Comparison of ENCODE assay signal across 9 cellular contexts in the genomic region with DNA sequence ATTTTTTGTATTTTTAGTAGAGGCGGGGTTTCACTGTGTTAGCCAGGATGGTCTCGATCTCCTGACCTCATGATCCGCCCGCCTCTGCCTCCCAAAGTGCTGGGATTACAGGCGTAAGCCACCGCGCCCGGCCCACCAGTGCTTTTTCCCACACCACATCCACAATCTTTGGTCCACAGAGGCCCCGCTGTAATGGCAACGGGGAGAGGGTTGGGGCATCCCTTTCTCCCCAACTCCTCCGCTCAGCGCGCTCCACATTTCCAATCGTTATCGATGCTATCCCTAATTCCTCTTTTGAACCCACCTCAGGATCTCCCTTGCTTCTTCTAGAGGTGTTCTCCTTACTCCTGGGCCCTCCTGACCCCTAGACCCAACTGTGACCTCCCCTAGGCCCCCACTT. TPM values are rescaled to one million over a fixed set of nuclear protein-coding genes. Genes with fewer than 3 reads are reported as not detected.
DNase-seq lines count a peak whose midpoint lies in the region; ATAC-seq and TF ChIP-seq lines count a peak whose summit lies in the region.
"Not testable (repeated sequence)": the region's sequence is repeated elsewhere in the genome, so short reads cannot be mapped to it uniquely, and the experiment has no call there.
"Had no signal": no experiment of that assay in that cellular context is flagged by ENCODE, and none has a peak within 500 bp of the region (broad histone marks: within the 10 kb centered on the region; RNA-seq: fewer than 3 reads in every experiment).

No MANE protein-coding gene starts in this region.

- H3K9me3 ChIP-seq in PC-3 (ENCODE audit: low read length); mammary epithelial cell (replicated peaks; ENCODE audit: insufficient read depth, low read length): not testable (repeated sequence)
- peaks cover 13% of the 10 kb centered on the region for H3K9me3 ChIP-seq in left ventricle myocardium inferior (replicated peaks)

- 100% methylated on average over 4 of the region's 15 CpGs for WGBS in mammary epithelial cell (ENCODE audit: low coverage, missing lambda C conversion rate)

- H3K36me3 ChIP-seq in PC-3 (ENCODE audit: low read depth, low read length); mammary epithelial cell (ENCODE audit: insufficient read depth, low read length); left ventricle myocardium inferior: not testable (repeated sequence)

- H3K27ac ChIP-seq in PC-3 (ENCODE audit: low read length) (peak overlapping the region; percentile 91), left ventricle myocardium inferior (replicated peaks) (peak overlapping the region; percentile 9)
- H3K27ac ChIP-seq in mammary epithelial cell (ENCODE audit: insufficient read depth, low read depth, low read length), result not testable (repeated sequence)

- POLR2A ChIA-PET in PC-3 (lab: Charles Lee; ENCODE audit: unreplicated experiment), result interaction anchor here (0.5 to 0.7 kb wide), 3 partner anchors 8 to 49 kb away, joined by 3 to 9 read pairs (median 4); no protein-coding TSS in a partner anchor

- H3F3A ChIP-seq in PC-3 (ENCODE audit: low read length, unreplicated experiment), result not testable (repeated sequence)

- H3K27ac Mint-ChIP-seq in nephron, result peak overlapping the region in 2 of 3 experiments; percentile 54 to 83
- peak overlapping the region; percentile 53 for H3K27ac Mint-ChIP-seq in stimulated activated effector memory CD8-positive, alpha-beta T cell treated with anti-CD3 and anti-CD28 coated beads, Interleukin-12 subunit alpha, Interleukin-12 subunit beta, amount 100 ng/mL, for 72 hours

- not testable (repeated sequence) for ATAC-seq in PC-3; stimulated activated effector memory CD8-positive, alpha-beta T cell treated with anti-CD3 and anti-CD28 coated beads, Interleukin-12 subunit alpha, Interleukin-12 subunit beta, amount 100 ng/mL, for 72 hours

- peak overlapping the region; percentile 56; the same call in 1 of the 2 replicates for H3K4me3 ChIP-seq in PC-3 (ENCODE audit: low read length)
- H3K4me3 ChIP-seq in mammary epithelial cell (replicated peaks in 1 of 3; ENCODE audit: insufficient read depth in 1 of 3, low read depth in 2 of 3, low read length in 3 of 3), result not testable (repeated sequence)
- peak overlapping the region; percentile 33 for H3K4me3 ChIP-seq in left ventricle myocardium inferior

- not testable (repeated sequence) for H2AFZ ChIP-seq in PC-3 (ENCODE audit: low read length)
- H2AFZ ChIP-seq in mammary epithelial cell (ENCODE audit: low read depth, low read length), result peak overlapping the region; percentile 16

- not testable (repeated sequence) for H3K9me2 ChIP-seq in PC-3 (replicated peaks; ENCODE audit: low read length)

- intact Hi-C loops in PC-3 (cut with micrococcal nuclease); mammary epithelial cell (cut with micrococcal nuclease); left ventricle myocardium inferior (cut with micrococcal nuclease): not testable (repeated sequence)

- H3K4me3 Mint-ChIP-seq in nephron, result peak overlapping the region; percentile 30 to 48 (median 33)
- H3K4me3 Mint-ChIP-seq in stimulated activated effector memory CD8-positive, alpha-beta T cell treated with anti-CD3 and anti-CD28 coated beads, Interleukin-12 subunit alpha, Interleukin-12 subunit beta, amount 100 ng/mL, for 72 hours, result not testable (repeated sequence)

- CTCF ChIA-PET in PC-3 (lab: Charles Lee); mammary epithelial cell (lab: Charles Lee; ENCODE audit: low non-redundant PET): not testable (repeated sequence)

- peak overlapping the region; percentile 63 for H3K9ac ChIP-seq in PC-3 (ENCODE audit: low read length)
- not testable (repeated sequence) for H3K9ac ChIP-seq in mammary epithelial cell (ENCODE audit: insufficient read depth, low read length)

- peaks cover 20% of the 10 kb centered on the region for H3K4me1 Mint-ChIP-seq in nephron
- H3K4me1 Mint-ChIP-seq in stimulated activated effector memory CD8-positive, alpha-beta T cell treated with anti-CD3 and anti-CD28 coated beads, Interleukin-12 subunit alpha, Interleukin-12 subunit beta, amount 100 ng/mL, for 72 hours, result not testable (repeated sequence)

- H3K4me1 ChIP-seq in PC-3 (ENCODE audit: insufficient read depth, low read length), result peaks cover 20% of the 10 kb centered on the region
- H3K4me1 ChIP-seq in mammary epithelial cell (ENCODE audit: insufficient read depth, low read length), result not testable (repeated sequence)
- H3K4me1 ChIP-seq in left ventricle myocardium inferior, result peaks cover 37% of the 10 kb centered on the region

- not testable (repeated sequence) for H3K79me2 ChIP-seq in PC-3 (ENCODE audit: low read length); mammary epithelial cell (ENCODE audit: insufficient read depth, low read length)

- dilution Hi-C loops in mammary epithelial cell (cut with HindIII; ENCODE audit: low sequenced_read_pairs), result loop anchor here (25.0 kb wide), 2 partner anchors 312 to 687 kb away; partner anchors contain the start of genes ACKR1 and APCS

- H3K4me2 ChIP-seq in PC-3 (ENCODE audit: low read length) (peak overlapping the region; percentile 81), mammary epithelial cell (ENCODE audit: insufficient read depth, low read depth, low read length) (peak overlapping the region; percentile 15)

- not testable (repeated sequence) for H4K20me1 ChIP-seq in PC-3 (ENCODE audit: low read length); mammary epithelial cell (ENCODE audit: insufficient read depth, low read length)

- not testable (repeated sequence) for BruUV-seq in PC-3 (replicated peaks; lab: Mats Ljungman, UMichigan); mammary epithelial cell (replicated peaks; lab: Mats Ljungman, UMichigan)

- H3K27me3 ChIP-seq in PC-3 (ENCODE audit: low read length); mammary epithelial cell (ENCODE audit: insufficient read depth, low read length); left ventricle myocardium inferior (ENCODE audit: low read depth): not testable (repeated sequence)

- not testable (repeated sequence) for TF ChIP-seq CTCF in PC-3 (conservative IDR thresholded peaks at IDR 0.05; ENCODE audit: low read depth, low read length); mammary epithelial cell (conservative IDR thresholded peaks at IDR 0.05 in 1 of 2, IDR thresholded peaks at IDR 0.05 in 1 of 2; ENCODE audit: extremely low read depth in 1 of 2, insufficient read depth in 1 of 2, low read depth in 1 of 2, low read length in 2 of 2); left ventricle myocardium inferior (IDR thresholded peaks at IDR 0.05; ENCODE audit: borderline replicate concordance); nephron (IDR thresholded peaks at IDR 0.05; ENCODE audit: unreplicated experiment in 3 of 3)

- peaks cover 20% of the 10 kb centered on the region for H3K27me3 Mint-ChIP-seq in nephron (ENCODE audit: low read depth)

- H3K9me3 Mint-ChIP-seq in nephron; stimulated activated effector memory CD8-positive, alpha-beta T cell treated with anti-CD3 and anti-CD28 coated beads, Interleukin-12 subunit alpha, Interleukin-12 subunit beta, amount 100 ng/mL, for 72 hours: not testable (repeated sequence)

- not testable (repeated sequence) for DNase-seq in PC-3; mammary epithelial cell; left ventricle myocardium inferior; stimulated activated effector memory CD8-positive, alpha-beta T cell treated with anti-CD3 and anti-CD28 coated beads, Interleukin-12 subunit alpha, Interleukin-12 subunit beta, amount 100 ng/mL, for 72 hours (ENCODE audit: low spot score in 2 of 2)

- H3K36me3 Mint-ChIP-seq in nephron (ENCODE audit: low read depth); stimulated activated effector memory CD8-positive, alpha-beta T cell treated with anti-CD3 and anti-CD28 coated beads, Interleukin-12 subunit alpha, Interleukin-12 subunit beta, amount 100 ng/mL, for 72 hours: not testable (repeated sequence)

- in situ Hi-C loops in mammary epithelial cell (cut with MboI; ENCODE audit: low sequenced_read_pairs in 2 of 2), result loop anchor here in 1 of 2 donors (25.0 kb wide), 1 partner anchor 737 kb away; the partner anchor contains the start of gene CADM3

RNA-seq across cellular contexts. Expression of gene CFAP45, which starts 0.3 kb away (rescaled TPM):
- total RNA-seq in PC-3 (2014; rRNA removed) (1.6 and 4.8 TPM in 2 replicates), mammary epithelial cell (under 1 TPM in 1 of 2 donors, not detected in 1; 0.82 TPM), left ventricle myocardium inferior (1.1 TPM)
- polyA plus RNA-seq in mammary epithelial cell, result 0.36 TPM
- not detected for polyA minus RNA-seq in mammary epithelial cell

RNA-seq across cellular contexts. Expression of gene TAGLN2, which starts 25.7 kb away (rescaled TPM):
- total RNA-seq in PC-3 (2014; rRNA removed) (1,281 and 1,584 TPM in 2 replicates), mammary epithelial cell (100 to 1,000 TPM; 178 to 454 TPM), left ventricle myocardium inferior (110 TPM)
- polyA plus RNA-seq in mammary epithelial cell, result 748 TPM
- polyA minus RNA-seq in mammary epithelial cell, result 594 TPM

RNA-seq across cellular contexts. Expression of gene VSIG8, which starts 37.2 kb away (rescaled TPM):
- total RNA-seq in PC-3 (2014; rRNA removed) (0.29 and 0.47 TPM in 2 replicates), mammary epithelial cell (not detected), left ventricle myocardium inferior (not detected)
- polyA plus RNA-seq in mammary epithelial cell, result not detected
- polyA minus RNA-seq in mammary epithelial cell, result not detected
- total RNA-seq: LHCN-M2, natural killer cell, renal cortical epithelial cell, SJSA1 had no signal

RNA-seq across cellular contexts. Expression of gene IGSF9, which starts 45.8 kb away (rescaled TPM):
- 15.6 and 19.9 TPM in 2 replicates for total RNA-seq in PC-3 (2014; rRNA removed)
- 10 to 100 TPM in 1 of 2 donors, 1 to 10 TPM in 1; 1.2 to 21.9 TPM for total RNA-seq in mammary epithelial cell
- 8.3 TPM for polyA plus RNA-seq in mammary epithelial cell
- 19.1 TPM for polyA minus RNA-seq in mammary epithelial cell
- total RNA-seq in left ventricle myocardium inferior, result 0.25 TPM
- total RNA-seq: LHCN-M2, natural killer cell, renal cortical epithelial cell had no signal

RNA-seq across cellular contexts. Expression of gene SLAMF9, which starts 54.4 kb away (rescaled TPM):
- total RNA-seq in PC-3 (2014; rRNA removed) (5.9 and 8.7 TPM in 2 replicates), mammary epithelial cell (not detected), left ventricle myocardium inferior (not detected)
- 0.15 TPM for polyA plus RNA-seq in mammary epithelial cell
- polyA minus RNA-seq in mammary epithelial cell, result not detected
- total RNA-seq: LHCN-M2, natural killer cell, renal cortical epithelial cell, SJSA1 had no signal
